27 cellular contexts compared by ENCODE assay signal in genomic region chr14:88914956-88915355, GRCh38.
"Had no signal": no experiment of that assay in that cellular context is flagged by ENCODE, and none has a peak within 500 bp of the region (broad histone marks: within the 10 kb centered on the region; RNA-seq: fewer than 3 reads in every experiment).

No MANE protein-coding gene starts in this region.

- H3K36me3 Mint-ChIP-seq: activated naive CD4-positive, alpha-beta T cell treated with anti-CD3 and anti-CD28 coated beads, Interleukin-2, amount 10 ng/mL, durations not matched to agents 7 days and 5 days; activated naive CD4-positive, alpha-beta T cell treated with anti-CD3 and anti-CD28 coated beads, Interleukin-2, amount 50 U/mL, for 72 hours; activated naive CD8-positive, alpha-beta T cell treated with anti-CD3 and anti-CD28 coated beads, Interleukin-2, amount 10 ng/mL, durations not matched to agents 7 days and 5 days; brain; WTC11 had no signal

- H3K27me3 Mint-ChIP-seq: activated CD4-positive, alpha-beta memory T cell treated with anti-CD3 and anti-CD28 coated beads, Interleukin-2, amount 10 ng/mL, durations not matched to agents 7 days and 5 days; activated CD4-positive, alpha-beta T cell treated with anti-CD3 and anti-CD28 coated beads, Interleukin-2, amount 10 ng/mL, durations not matched to agents 7 days and 5 days; activated naive CD4-positive, alpha-beta T cell treated with anti-CD3 and anti-CD28 coated beads, Interleukin-2, amount 10 ng/mL, durations not matched to agents 7 days and 5 days; brain had no signal

- ATAC-seq: activated naive CD4-positive, alpha-beta T cell treated with anti-CD3 and anti-CD28 coated beads, Interleukin-2, amount 50 U/mL, for 72 hours; activated T-cell treated with anti-CD3 and anti-CD28 coated beads, Interleukin-2, amount 50 U/mL, for 72 hours; effector memory CD8-positive, alpha-beta T cell; foreskin keratinocyte; gastrocnemius medialis; heart left ventricle; WTC11 had no signal

- H3K4me1 Mint-ChIP-seq: activated CD4-positive, alpha-beta memory T cell treated with anti-CD3 and anti-CD28 coated beads, Interleukin-2, amount 10 ng/mL, durations not matched to agents 7 days and 5 days; activated CD4-positive, alpha-beta T cell treated with anti-CD3 and anti-CD28 coated beads, Interleukin-2, amount 10 ng/mL, durations not matched to agents 7 days and 5 days; activated naive CD4-positive, alpha-beta T cell treated with anti-CD3 and anti-CD28 coated beads, Interleukin-2, amount 10 ng/mL, durations not matched to agents 7 days and 5 days; activated naive CD8-positive, alpha-beta T cell treated with anti-CD3 and anti-CD28 coated beads, Interleukin-2, amount 10 ng/mL, durations not matched to agents 7 days and 5 days; brain; WTC11 had no signal

- DNase-seq: activated CD4-positive, alpha-beta memory T cell treated with anti-CD3 and anti-CD28 coated beads, Interleukin-2, amount 10 ng/mL, durations not matched to agents 7 days and 5 days; activated CD4-positive, alpha-beta T cell treated with anti-CD3 and anti-CD28 coated beads for 1 hour; activated CD4-positive, alpha-beta T cell treated with anti-CD3 and anti-CD28 coated beads for 4 hours; activated CD4-positive, alpha-beta T cell treated with anti-CD3 and anti-CD28 coated beads, Interleukin-2, amount 10 ng/mL, durations not matched to agents 7 days and 5 days; activated CD4-positive, alpha-beta T cell treated with anti-CD3 and anti-CD28 coated beads, Interleukin-2, amount 50 U/mL, for 4 hours; activated CD8-positive, alpha-beta memory T cell treated with anti-CD3 and anti-CD28 coated beads, Interleukin-2, amount 50 U/mL, for 48 hours; activated gamma-delta T cell; activated naive CD4-positive, alpha-beta T cell; activated naive CD4-positive, alpha-beta T cell treated with anti-CD3 and anti-CD28 coated beads, Interleukin-2, amount 10 ng/mL, durations not matched to agents 7 days and 5 days; activated naive CD8-positive, alpha-beta T cell treated with anti-CD3 and anti-CD28 coated beads, Interleukin-2, amount 10 ng/mL, durations not matched to agents 7 days and 5 days; activated T-cell treated with anti-CD3 and anti-CD28 coated beads for 4 hours; activated T-cell treated with anti-CD3 and anti-CD28 coated beads, Interleukin-2, amount 50 U/mL, for 24 hours; activated T-cell treated with anti-CD3 and anti-CD28 coated beads, Interleukin-2, amount 50 U/mL, for 72 hours; central memory CD4-positive, alpha-beta T cell; cortex of kidney; dermis blood vessel endothelial cell; effector CD4-positive, alpha-beta T cell; effector memory CD8-positive, alpha-beta T cell; erythroblast; foreskin keratinocyte; gastrocnemius medialis; glutamatergic neuron; heart left ventricle; T-helper 2 cell had no signal

- H3K4me3 Mint-ChIP-seq: activated CD4-positive, alpha-beta memory T cell treated with anti-CD3 and anti-CD28 coated beads, Interleukin-2, amount 10 ng/mL, durations not matched to agents 7 days and 5 days; activated CD4-positive, alpha-beta T cell treated with anti-CD3 and anti-CD28 coated beads, Interleukin-2, amount 10 ng/mL, durations not matched to agents 7 days and 5 days; activated naive CD4-positive, alpha-beta T cell treated with anti-CD3 and anti-CD28 coated beads, Interleukin-2, amount 10 ng/mL, durations not matched to agents 7 days and 5 days; activated naive CD8-positive, alpha-beta T cell treated with anti-CD3 and anti-CD28 coated beads, Interleukin-2, amount 10 ng/mL, durations not matched to agents 7 days and 5 days; activated T-cell treated with anti-CD3 and anti-CD28 coated beads, Interleukin-2, amount 50 U/mL, for 24 hours; activated T-cell treated with anti-CD3 and anti-CD28 coated beads, Interleukin-2, amount 50 U/mL, for 72 hours; brain; effector memory CD8-positive, alpha-beta T cell; WTC11 had no signal

- H3K9me3 Mint-ChIP-seq: activated CD4-positive, alpha-beta memory T cell treated with anti-CD3 and anti-CD28 coated beads, Interleukin-2, amount 10 ng/mL, durations not matched to agents 7 days and 5 days; activated CD4-positive, alpha-beta T cell treated with anti-CD3 and anti-CD28 coated beads, Interleukin-2, amount 10 ng/mL, durations not matched to agents 7 days and 5 days; activated naive CD4-positive, alpha-beta T cell treated with anti-CD3 and anti-CD28 coated beads, Interleukin-2, amount 10 ng/mL, durations not matched to agents 7 days and 5 days; activated naive CD4-positive, alpha-beta T cell treated with anti-CD3 and anti-CD28 coated beads, Interleukin-2, amount 50 U/mL, for 72 hours; activated naive CD8-positive, alpha-beta T cell treated with anti-CD3 and anti-CD28 coated beads, Interleukin-2, amount 10 ng/mL, durations not matched to agents 7 days and 5 days; activated T-cell treated with anti-CD3 and anti-CD28 coated beads, Interleukin-2, amount 50 U/mL, for 24 hours; activated T-cell treated with anti-CD3 and anti-CD28 coated beads, Interleukin-2, amount 50 U/mL, for 72 hours; effector memory CD8-positive, alpha-beta T cell; WTC11 had no signal

- H3K27ac Mint-ChIP-seq: activated CD4-positive, alpha-beta memory T cell treated with anti-CD3 and anti-CD28 coated beads, Interleukin-2, amount 10 ng/mL, durations not matched to agents 7 days and 5 days; activated CD4-positive, alpha-beta T cell treated with anti-CD3 and anti-CD28 coated beads, Interleukin-2, amount 10 ng/mL, durations not matched to agents 7 days and 5 days; activated naive CD4-positive, alpha-beta T cell treated with anti-CD3 and anti-CD28 coated beads, Interleukin-2, amount 10 ng/mL, durations not matched to agents 7 days and 5 days; activated naive CD4-positive, alpha-beta T cell treated with anti-CD3 and anti-CD28 coated beads, Interleukin-2, amount 50 U/mL, for 72 hours; activated naive CD8-positive, alpha-beta T cell treated with anti-CD3 and anti-CD28 coated beads, Interleukin-2, amount 10 ng/mL, durations not matched to agents 7 days and 5 days; activated T-cell treated with anti-CD3 and anti-CD28 coated beads, Interleukin-2, amount 50 U/mL, for 24 hours; activated T-cell treated with anti-CD3 and anti-CD28 coated beads, Interleukin-2, amount 50 U/mL, for 72 hours; brain; effector memory CD8-positive, alpha-beta T cell; WTC11 had no signal
